ENCODE assay signal across 9 cellular contexts in genomic region chr3:98717584-98717983, GRCh38. TPM values are rescaled to one million over a fixed set of nuclear protein-coding genes. Genes with fewer than 3 reads are reported as not detected.
"Had no signal": no experiment of that assay in that cellular context is flagged by ENCODE, and none has a peak within 500 bp of the region (broad histone marks: within the 10 kb centered on the region; RNA-seq: fewer than 3 reads in every experiment).

No MANE protein-coding gene starts in this region.

- H3K27ac ChIP-seq: GM23248 had no signal

- H3K9me3 ChIP-seq: HAP-1 had no signal

- H3K4me3 Mint-ChIP-seq: GM23338, H9, HFFc6 had no signal

- H3K36me3 ChIP-seq: HAP-1 had no signal

- DNase-seq: GM23248, GOT3, H7, H9, HCEC 1CT, HFFc6 had no signal

- H2AFZ ChIP-seq: GM23248, GM23338 had no signal

- ATAC-seq: GM23338, HCT116 had no signal

- H3K27ac Mint-ChIP-seq: GM23338, H9, HFFc6 had no signal

- H3K9me3 Mint-ChIP-seq: HFFc6 had no signal

- H3K4me3 ChIP-seq: GM23248, GM23338, HAP-1 had no signal

- H3K4me2 ChIP-seq: GM23338 had no signal

RNA-seq across cellular contexts. Expression of gene ST3GAL6, which starts 45.6 kb away (rescaled TPM):
- total RNA-seq: GM23248, HFFc6 had no signal
